Comparison of ENCODE assay signal across 9 cellular contexts in the genomic region with DNA sequence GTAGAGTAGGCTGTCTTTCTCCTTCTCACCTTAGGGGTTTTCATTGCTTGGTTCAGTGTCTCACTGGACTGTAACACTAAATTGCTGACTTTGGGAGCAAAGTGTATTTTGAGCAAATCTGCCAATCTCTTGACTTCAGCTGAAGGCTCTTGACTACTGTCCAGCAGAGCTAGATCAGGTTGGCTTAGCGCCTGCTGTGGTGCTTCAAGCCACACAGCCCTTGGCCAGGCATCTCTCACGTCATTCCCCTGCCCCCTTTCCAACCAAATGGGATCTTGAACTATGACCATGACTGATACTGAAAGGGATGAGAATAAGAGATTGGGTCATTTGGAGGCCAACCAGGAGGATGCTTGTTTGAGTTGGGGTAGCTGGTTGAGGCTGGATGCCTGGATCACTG. TPM values are rescaled to one million over a fixed set of nuclear protein-coding genes. Genes with fewer than 3 reads are reported as not detected.
"Had no signal": no experiment of that assay in that cellular context is flagged by ENCODE, and none has a peak within 500 bp of the region (broad histone marks: within the 10 kb centered on the region; RNA-seq: fewer than 3 reads in every experiment).

No MANE protein-coding gene starts in this region.

- ATAC-seq: K562 had no signal

- H3K4me3 Mint-ChIP-seq: H9 had no signal

- H3K4me3 ChIP-seq: GM23248, K562 had no signal

- H3K9ac ChIP-seq: GM23248 had no signal

- DNase-seq: GM23248, H9, HCEC 1CT, IMR-90, KG1 had no signal

- H3K27ac ChIP-seq: GM23248, HL-60 had no signal

- FAIRE-seq: H1, H54, K562 had no signal

- H2AFZ ChIP-seq: GM23248 had no signal

RNA-seq across cellular contexts. Expression of gene SLC16A2, which starts 4.8 kb away (rescaled TPM):
- polyA plus RNA-seq: K562 had no signal
